In the genomic region with DNA sequence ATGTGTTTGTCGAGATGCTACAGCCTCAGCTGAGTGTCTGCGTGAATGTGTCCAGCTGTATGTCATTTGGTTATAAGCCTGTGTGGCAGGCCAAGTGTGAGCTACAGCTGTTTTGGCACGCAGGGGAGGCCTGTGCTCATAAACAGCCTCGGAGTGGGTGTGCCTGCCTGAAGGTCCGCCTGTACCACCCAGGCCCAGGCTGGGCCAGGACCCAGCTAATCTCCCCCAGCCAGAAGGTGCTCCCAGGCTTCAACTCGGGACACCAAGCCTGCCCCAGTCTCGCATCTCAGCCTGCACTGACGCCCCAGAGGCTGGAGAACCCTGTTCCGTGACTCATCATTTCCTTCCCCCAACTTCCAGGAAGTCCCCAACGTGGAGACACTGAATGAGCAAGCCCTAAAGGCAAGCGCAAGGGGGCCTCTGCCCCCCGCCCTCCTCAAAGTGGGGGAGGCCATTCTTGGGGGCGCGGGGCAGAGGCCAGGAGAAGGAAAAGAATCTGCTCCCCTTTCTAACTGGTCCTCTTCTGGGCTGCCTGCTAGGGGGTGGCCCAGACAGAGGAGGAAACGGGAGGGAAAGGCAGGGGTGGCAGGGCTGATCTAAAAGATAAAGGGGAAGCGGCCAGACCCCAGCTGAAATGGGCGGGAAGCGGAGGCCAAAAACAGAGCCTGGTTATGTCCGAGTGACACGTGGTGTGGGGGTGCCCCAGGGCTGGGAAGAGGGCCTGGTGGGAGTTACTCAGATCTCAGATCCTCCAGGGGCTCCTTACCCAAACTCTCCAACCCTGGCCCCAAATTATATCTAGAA, we compare ENCODE assay signal across 2 cellular contexts.
A peak's percentile ranks its signal among the peaks of the same experiment; 100 is the strongest.
TF ChIP-seq lines count a peak whose summit lies in the region.

No MANE protein-coding gene starts in this region.

TF ChIP-seq in HEK293, 187 proteins besides CTCF, POLR2A, EP300 and RAD21 (continued from another document and continues in another):
- TF ChIP-seq, protein P1, sequence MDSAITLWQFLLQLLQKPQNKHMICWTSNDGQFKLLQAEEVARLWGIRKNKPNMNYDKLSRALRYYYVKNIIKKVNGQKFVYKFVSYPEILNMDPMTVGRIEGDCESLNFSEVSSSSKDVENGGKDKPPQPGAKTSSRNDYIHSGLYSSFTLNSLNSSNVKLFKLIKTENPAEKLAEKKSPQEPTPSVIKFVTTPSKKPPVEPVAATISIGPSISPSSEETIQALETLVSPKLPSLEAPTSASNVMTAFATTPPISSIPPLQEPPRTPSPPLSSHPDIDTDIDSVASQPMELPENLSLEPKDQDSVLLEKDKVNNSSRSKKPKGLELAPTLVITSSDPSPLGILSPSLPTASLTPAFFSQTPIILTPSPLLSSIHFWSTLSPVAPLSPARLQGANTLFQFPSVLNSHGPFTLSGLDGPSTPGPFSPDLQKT (IDR thresholded peaks at IDR 0.05; ENCODE audit: borderline replicate concordance, low read depth, low read length), result no peak
- TF ChIP-seq ZNF529 (tag by site-specific recombination; IDR thresholded peaks at IDR 0.05; ENCODE audit: insufficient replicate concordance), result no peak
- TF ChIP-seq BCL11A (tag by site-specific recombination; IDR thresholded peaks at IDR 0.05; ENCODE audit: low read depth), result peak; percentile 20; the same call in 1 of the 2 replicates
- TF ChIP-seq, protein P2, sequence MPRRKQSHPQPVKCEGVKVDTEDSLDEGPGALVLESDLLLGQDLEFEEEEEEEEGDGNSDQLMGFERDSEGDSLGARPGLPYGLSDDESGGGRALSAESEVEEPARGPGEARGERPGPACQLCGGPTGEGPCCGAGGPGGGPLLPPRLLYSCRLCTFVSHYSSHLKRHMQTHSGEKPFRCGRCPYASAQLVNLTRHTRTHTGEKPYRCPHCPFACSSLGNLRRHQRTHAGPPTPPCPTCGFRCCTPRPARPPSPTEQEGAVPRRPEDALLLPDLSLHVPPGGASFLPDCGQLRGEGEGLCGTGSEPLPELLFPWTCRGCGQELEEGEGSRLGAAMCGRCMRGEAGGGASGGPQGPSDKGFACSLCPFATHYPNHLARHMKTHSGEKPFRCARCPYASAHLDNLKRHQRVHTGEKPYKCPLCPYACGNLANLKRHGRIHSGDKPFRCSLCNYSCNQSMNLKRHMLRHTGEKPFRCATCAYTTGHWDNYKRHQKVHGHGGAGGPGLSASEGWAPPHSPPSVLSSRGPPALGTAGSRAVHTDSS (tag by site-specific recombination; IDR thresholded peaks at IDR 0.05), result no peak
- TF ChIP-seq ZNF239 (tag by site-specific recombination; IDR thresholded peaks at IDR 0.05), result no peak
- no peak for TF ChIP-seq RBAK (tag by site-specific recombination; IDR thresholded peaks at IDR 0.05)
- no peak for TF ChIP-seq ZNF274 (IDR thresholded peaks at IDR 0.05; ENCODE audit: low read length)
- TF ChIP-seq ZNF274 (tag by site-specific recombination; IDR thresholded peaks at IDR 0.05; ENCODE audit: borderline replicate concordance), result no peak
- TF ChIP-seq, protein P3, sequence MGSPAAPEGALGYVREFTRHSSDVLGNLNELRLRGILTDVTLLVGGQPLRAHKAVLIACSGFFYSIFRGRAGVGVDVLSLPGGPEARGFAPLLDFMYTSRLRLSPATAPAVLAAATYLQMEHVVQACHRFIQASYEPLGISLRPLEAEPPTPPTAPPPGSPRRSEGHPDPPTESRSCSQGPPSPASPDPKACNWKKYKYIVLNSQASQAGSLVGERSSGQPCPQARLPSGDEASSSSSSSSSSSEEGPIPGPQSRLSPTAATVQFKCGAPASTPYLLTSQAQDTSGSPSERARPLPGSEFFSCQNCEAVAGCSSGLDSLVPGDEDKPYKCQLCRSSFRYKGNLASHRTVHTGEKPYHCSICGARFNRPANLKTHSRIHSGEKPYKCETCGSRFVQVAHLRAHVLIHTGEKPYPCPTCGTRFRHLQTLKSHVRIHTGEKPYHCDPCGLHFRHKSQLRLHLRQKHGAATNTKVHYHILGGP (tag by site-specific recombination; IDR thresholded peaks at IDR 0.05), result no peak
- TF ChIP-seq, protein P4, sequence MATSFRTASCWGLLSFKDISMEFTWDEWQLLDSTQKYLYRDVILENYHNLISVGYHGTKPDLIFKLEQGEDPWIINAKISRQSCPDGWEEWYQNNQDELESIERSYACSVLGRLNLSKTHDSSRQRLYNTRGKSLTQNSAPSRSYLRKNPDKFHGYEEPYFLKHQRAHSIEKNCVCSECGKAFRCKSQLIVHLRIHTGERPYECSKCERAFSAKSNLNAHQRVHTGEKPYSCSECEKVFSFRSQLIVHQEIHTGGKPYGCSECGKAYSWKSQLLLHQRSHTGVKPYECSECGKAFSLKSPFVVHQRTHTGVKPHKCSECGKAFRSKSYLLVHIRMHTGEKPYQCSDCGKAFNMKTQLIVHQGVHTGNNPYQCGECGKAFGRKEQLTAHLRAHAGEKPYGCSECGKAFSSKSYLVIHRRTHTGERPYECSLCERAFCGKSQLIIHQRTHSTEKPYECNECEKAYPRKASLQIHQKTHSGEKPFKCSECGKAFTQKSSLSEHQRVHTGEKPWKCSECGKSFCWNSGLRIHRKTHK (tag by site-specific recombination; IDR thresholded peaks at IDR 0.05), result no peak
- no peak for TF ChIP-seq ZNF558 (tag by site-specific recombination; IDR thresholded peaks at IDR 0.05)
- no peak for TF ChIP-seq ZNF248 (tag by site-specific recombination; IDR thresholded peaks at IDR 0.05)
- TF ChIP-seq ZNF146 (tag by site-specific recombination; IDR thresholded peaks at IDR 0.05), result no peak
- no peak for TF ChIP-seq ZNF202 (tag by site-specific recombination; IDR thresholded peaks at IDR 0.05; ENCODE audit: borderline replicate concordance)
- no peak for TF ChIP-seq ZNF514 (tag by site-specific recombination; IDR thresholded peaks at IDR 0.05)
- TF ChIP-seq ZNF140 (tag by site-specific recombination; IDR thresholded peaks at IDR 0.05), result no peak
- TF ChIP-seq ZSCAN23 (tag by site-specific recombination; IDR thresholded peaks at IDR 0.05), result no peak
- no peak for TF ChIP-seq SCRT1 (tag by site-specific recombination; IDR thresholded peaks at IDR 0.05; ENCODE audit: borderline replicate concordance)
- TF ChIP-seq ZNF10 (tag by site-specific recombination; IDR thresholded peaks at IDR 0.05), result no peak
- TF ChIP-seq, protein P5, sequence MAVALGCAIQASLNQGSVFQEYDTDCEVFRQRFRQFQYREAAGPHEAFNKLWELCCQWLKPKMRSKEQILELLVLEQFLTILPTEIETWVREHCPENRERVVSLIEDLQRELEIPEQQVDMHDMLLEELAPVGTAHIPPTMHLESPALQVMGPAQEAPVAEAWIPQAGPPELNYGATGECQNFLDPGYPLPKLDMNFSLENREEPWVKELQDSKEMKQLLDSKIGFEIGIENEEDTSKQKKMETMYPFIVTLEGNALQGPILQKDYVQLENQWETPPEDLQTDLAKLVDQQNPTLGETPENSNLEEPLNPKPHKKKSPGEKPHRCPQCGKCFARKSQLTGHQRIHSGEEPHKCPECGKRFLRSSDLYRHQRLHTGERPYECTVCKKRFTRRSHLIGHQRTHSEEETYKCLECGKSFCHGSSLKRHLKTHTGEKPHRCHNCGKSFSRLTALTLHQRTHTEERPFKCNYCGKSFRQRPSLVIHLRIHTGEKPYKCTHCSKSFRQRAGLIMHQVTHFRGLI (tag by site-specific recombination; IDR thresholded peaks at IDR 0.05), result peak; percentile 27; the same call in 1 of the 2 replicates
- no peak for TF ChIP-seq ZNF555 (tag by site-specific recombination; conservative IDR thresholded peaks at IDR 0.05)
- TF ChIP-seq ZFP41 (tag by site-specific recombination; IDR thresholded peaks at IDR 0.05; ENCODE audit: borderline replicate concordance), result no peak

TF ChIP-seq in H1, 55 proteins besides CTCF, POLR2A, EP300 and RAD21 (continued from another document):
- TF ChIP-seq SIN3A (conservative IDR thresholded peaks at IDR 0.05 in 1 of 2, IDR thresholded peaks at IDR 0.05 in 1 of 2; ENCODE audit: low read depth in 1 of 2, low read length in 2 of 2), result peak; percentile 81 to 89
- TF ChIP-seq POU5F1 (IDR thresholded peaks at IDR 0.05; ENCODE audit: low read depth, low read length), result no peak
- TF ChIP-seq KDM5A (IDR thresholded peaks at IDR 0.05; ENCODE audit: low read length), result no peak
- no peak for TF ChIP-seq NRF1 (IDR thresholded peaks at IDR 0.05; ENCODE audit: low read depth, low read length)
- TF ChIP-seq SP1 (IDR thresholded peaks at IDR 0.05; ENCODE audit: low read depth, low read length), result no peak
- no peak for TF ChIP-seq GABPA (IDR thresholded peaks at IDR 0.05; ENCODE audit: borderline replicate concordance, insufficient read depth, low read length)
- no peak for TF ChIP-seq CHD2 (IDR thresholded peaks at IDR 0.05; ENCODE audit: low read length)
- TF ChIP-seq CREB1 (IDR thresholded peaks at IDR 0.05), result no peak
- TF ChIP-seq, protein P6, sequence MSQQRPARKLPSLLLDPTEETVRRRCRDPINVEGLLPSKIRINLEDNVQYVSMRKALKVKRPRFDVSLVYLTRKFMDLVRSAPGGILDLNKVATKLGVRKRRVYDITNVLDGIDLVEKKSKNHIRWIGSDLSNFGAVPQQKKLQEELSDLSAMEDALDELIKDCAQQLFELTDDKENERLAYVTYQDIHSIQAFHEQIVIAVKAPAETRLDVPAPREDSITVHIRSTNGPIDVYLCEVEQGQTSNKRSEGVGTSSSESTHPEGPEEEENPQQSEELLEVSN (IDR thresholded peaks at IDR 0.05), result peak; percentile 90
- TF ChIP-seq ZNF274 (IDR thresholded peaks at IDR 0.05; ENCODE audit: borderline replicate concordance, extremely low read depth, low read length), result no peak
- TF ChIP-seq SAP30 (IDR thresholded peaks at IDR 0.05; ENCODE audit: insufficient read depth, insufficient replicate concordance, low read length), result peak; percentile 80
- TF ChIP-seq CHD1 (IDR thresholded peaks at IDR 0.05; ENCODE audit: low read depth, low read length), result no peak
